2 cellular contexts compared by ENCODE assay signal in genomic region chr16:89569506-89570341, GRCh38.
TF ChIP-seq lines count a peak whose summit lies in the region.

No MANE protein-coding gene starts in this region.

TF ChIP-seq in IMR-90, 13 proteins besides CTCF, POLR2A, EP300 and RAD21:
- no peak for TF ChIP-seq USF2 (IDR thresholded peaks at IDR 0.05; ENCODE audit: low read depth, low read length)
- TF ChIP-seq RCOR1 (IDR thresholded peaks at IDR 0.05; ENCODE audit: insufficient replicate concordance, low read length): no peak
- no peak for TF ChIP-seq NFE2L2 (IDR thresholded peaks at IDR 0.05; ENCODE audit: low read depth, low read length)
- no peak for TF ChIP-seq FOS (IDR thresholded peaks at IDR 0.05; ENCODE audit: low read depth, low read length)
- no peak for TF ChIP-seq SMC3 (IDR thresholded peaks at IDR 0.05; ENCODE audit: low read depth, low read length)
- TF ChIP-seq BHLHE40 (IDR thresholded peaks at IDR 0.05; ENCODE audit: low read depth, low read length): no peak
- TF ChIP-seq CHD1 (IDR thresholded peaks at IDR 0.05; ENCODE audit: low read depth, low read length): no peak
- no peak for TF ChIP-seq ELK1 (IDR thresholded peaks at IDR 0.05; ENCODE audit: borderline replicate concordance, low read depth, low read length)
- no peak for TF ChIP-seq MXI1 (IDR thresholded peaks at IDR 0.05; ENCODE audit: borderline replicate concordance, low read depth, low read length)
- no peak for TF ChIP-seq MAZ (IDR thresholded peaks at IDR 0.05; ENCODE audit: borderline replicate concordance, low read depth, low read length)
- TF ChIP-seq MAFK (IDR thresholded peaks at IDR 0.05; ENCODE audit: low read depth, low read length): no peak

TF ChIP-seq in SK-N-SH, 30 proteins besides CTCF, POLR2A, EP300 and RAD21:
- TF ChIP-seq SIN3A (IDR thresholded peaks at IDR 0.05; ENCODE audit: borderline replicate concordance, low read depth, low read length): no peak
- TF ChIP-seq PBX3 (IDR thresholded peaks at IDR 0.05): no peak
- TF ChIP-seq TAF1 (IDR thresholded peaks at IDR 0.05; ENCODE audit: borderline replicate concordance, low read depth, low read length): no peak
- no peak for TF ChIP-seq SMC3 (IDR thresholded peaks at IDR 0.05; ENCODE audit: low read depth, low read length)
- TF ChIP-seq JUND (IDR thresholded peaks at IDR 0.05): no peak
- TF ChIP-seq NFIC (IDR thresholded peaks at IDR 0.05; ENCODE audit: borderline replicate concordance): no peak
- TF ChIP-seq CHD2 (IDR thresholded peaks at IDR 0.05; ENCODE audit: low read length, partially characterized antibody): no peak
- TF ChIP-seq MAX (IDR thresholded peaks at IDR 0.05; ENCODE audit: low read depth): no peak
- TF ChIP-seq FOXM1 (IDR thresholded peaks at IDR 0.05; ENCODE audit: low read depth): no peak
